In genomic region chr3:66133050-66133757, GRCh38 we compare ENCODE assay signal across 19 cellular contexts.
A peak's percentile ranks its signal among the peaks of the same experiment; 100 is the strongest.
DNase-seq lines count a peak whose midpoint lies in the region; ATAC-seq and TF ChIP-seq lines count a peak whose summit lies in the region.
"Had no signal": no experiment of that assay in that cellular context is flagged by ENCODE, and none has a peak within 500 bp of the region (broad histone marks: within the 10 kb centered on the region; RNA-seq: fewer than 3 reads in every experiment).

No MANE protein-coding gene starts in this region.

- ATAC-seq in foreskin keratinocyte (peak; percentile 100), HG03442 (IDR thresholded peaks at IDR 0.05; ENCODE audit: unreplicated experiment) (no peak), HG02798 (IDR thresholded peaks at IDR 0.05; ENCODE audit: poor library complexity, unreplicated experiment) (no peak), HG03432 (IDR thresholded peaks at IDR 0.05; ENCODE audit: unreplicated experiment) (no peak), HG02623 (IDR thresholded peaks at IDR 0.05; ENCODE audit: unreplicated experiment) (no peak)
- ATAC-seq: activated naive CD4-positive, alpha-beta T cell treated with anti-CD3 and anti-CD28 coated beads, Interleukin-2, amount 50 U/mL, for 72 hours; left colon; stimulated activated memory B cell treated with anti-CD40 and anti-IgM and Interleukin-4, amounts not matched to agents 10 μg/mL and 1 μg/mL and 100 μg/mL, for 72 hours had no signal

- peak; percentile 61 for DNase-seq in A172 (ENCODE audit: low spot score)
- peak; percentile 91 for DNase-seq in HT1080 (ENCODE audit: low read depth)
- peak; percentile 54 for DNase-seq in astrocyte of the hippocampus (ENCODE audit: low read depth, low spot score)
- peak; percentile 67 to 82 for DNase-seq in foreskin keratinocyte
- DNase-seq: activated CD4-positive, alpha-beta T cell treated with anti-CD3 and anti-CD28 coated beads, Interleukin-2, amount 10 ng/mL, durations not matched to agents 7 days and 5 days; central memory CD4-positive, alpha-beta T cell; GDM1; left colon; NCI-H1436; NCI-H2227 treated with DMSO at 0.1 percent for 48 hours; NK-92 treated with Interleukin-12 subunit alpha and Interleukin-12 subunit beta, amount 100 ng/mL, for 24 hours had no signal

- H3K27ac ChIP-seq in foreskin keratinocyte = no peak overlapping the region
- H3K27ac ChIP-seq: hepatocyte, HL-60 had no signal

- TF ChIP-seq CTCF in foreskin keratinocyte (conservative IDR thresholded peaks at IDR 0.05) = no peak

- no peaks in the 10 kb centered on the region for H3K27me3 ChIP-seq in foreskin keratinocyte
- H3K27me3 ChIP-seq: hepatocyte had no signal

- H3K4me1 ChIP-seq in foreskin keratinocyte = peaks cover 4% of the 10 kb centered on the region
